ENCODE assay signal across 9 cellular contexts in the genomic region with DNA sequence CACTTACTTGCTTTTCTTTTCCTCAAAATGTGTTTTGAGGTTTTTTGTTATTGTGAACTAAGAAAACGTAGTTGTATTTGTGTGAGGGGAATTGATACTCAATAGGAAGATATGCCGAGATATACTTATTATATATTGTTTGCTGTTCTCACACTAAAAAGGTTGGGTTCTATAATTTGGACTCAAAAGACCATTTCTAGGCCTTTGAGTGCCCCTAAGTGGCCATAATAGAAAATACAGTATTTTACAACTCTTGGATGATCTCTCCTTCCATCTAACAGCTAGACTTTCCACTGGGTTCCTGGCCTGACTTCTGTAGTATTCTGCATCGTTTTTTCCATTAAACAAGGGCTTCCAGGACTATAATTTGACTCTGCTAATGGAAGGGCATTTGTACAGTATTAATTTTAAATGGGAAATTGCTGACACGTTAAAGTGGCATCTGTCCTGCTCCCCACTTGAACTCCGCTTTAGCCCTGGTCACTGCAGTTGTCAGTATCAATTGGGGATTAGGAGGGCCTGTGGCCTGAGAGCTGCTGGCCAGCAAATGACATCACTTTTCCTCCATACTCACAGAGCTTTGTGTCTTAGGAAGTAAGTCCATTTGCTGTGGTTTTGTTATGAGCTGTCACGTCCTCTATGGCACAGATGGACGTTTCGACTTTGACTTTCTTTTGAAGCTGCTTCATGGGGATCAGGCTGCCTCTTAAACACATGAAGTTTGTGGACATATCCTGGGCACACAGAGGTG.
DNase-seq lines count a peak whose midpoint lies in the region; ATAC-seq and TF ChIP-seq lines count a peak whose summit lies in the region.
"Had no signal": no experiment of that assay in that cellular context is flagged by ENCODE, and none has a peak within 500 bp of the region (broad histone marks: within the 10 kb centered on the region; RNA-seq: fewer than 3 reads in every experiment).

No MANE protein-coding gene starts in this region.

- H3K27me3 Mint-ChIP-seq in WTC11 (ENCODE audit: low read depth), result no peaks in the 10 kb centered on the region

- TF ChIP-seq CTCF in HCT116 (IDR thresholded peaks at IDR 0.05 in 2 of 3, conservative IDR thresholded peaks at IDR 0.05 in 1 of 3; ENCODE audit: borderline replicate concordance in 1 of 3, insufficient read depth in 1 of 3, low read depth in 2 of 3, low read length in 2 of 3), result peak in 2 of 3 experiments; percentile 12 to 34; a peak in 1 of 6 replicates
- no peak for TF ChIP-seq CTCF in WTC11 (IDR thresholded peaks at IDR 0.05)

- no peaks in the 10 kb centered on the region for H4K20me1 ChIP-seq in HCT116 (ENCODE audit: insufficient read depth)

- peak; percentile 70; the same call in 1 of the 2 replicates for ATAC-seq in HCT116
- ATAC-seq in WTC11, result peak; percentile 45
- ATAC-seq in GM19463 (IDR thresholded peaks at IDR 0.05; ENCODE audit: unreplicated experiment), result no peak

- H3K27me3 ChIP-seq in HCT116 (ENCODE audit: insufficient read depth, low read length), result 0 out of 2 replicates have a peak, but pooled peaks cover 11% of the 10 kb centered on the region

- DNase-seq in ELR (ENCODE audit: low read depth) (peak; percentile 41), HCT116 (ENCODE audit: low read depth, low spot score) (no peak), WTC11 (ENCODE audit: low spot score) (no peak), midbrain (lab: John Stamatoyannopoulos, UW) (peak; percentile 68), ureter (ENCODE audit: low spot score) (no peak), SW480 (ENCODE audit: low spot score) (no peak)
- no peak for DNase-seq in stimulated activated CD4-positive, alpha-beta T cell treated with anti-CD3 and anti-CD28 coated beads, Interleukin-15, amount 100 ng/mL, for 24 hours
- DNase-seq: stimulated activated CD8-positive, alpha-beta memory T cell treated with anti-CD3 and anti-CD28 coated beads, Interleukin-4, amount 100 ng/mL, for 48 hours had no signal

- RAD21 ChIA-PET in HCT116 (lab: Charles Lee; ENCODE audit: low non-redundant PET in 1 of 2, low total read pairs in 2 of 2, uncharacterized antibody in 2 of 2, unreplicated experiment in 2 of 2), result no interaction called here

- no peaks in the 10 kb centered on the region for H3K9me2 ChIP-seq in HCT116 (ENCODE audit: insufficient read depth)

- intact Hi-C loops in HCT116 (cut with micrococcal nuclease), result loop anchor here (10.0 kb wide), 1 partner anchor 1734 kb away; no protein-coding TSS in a partner anchor

- H3K4me1 ChIP-seq in HCT116 (ENCODE audit: control insufficient read depth in 1 of 2, insufficient read depth in 2 of 2, low read length in 2 of 2), result no peaks in the 10 kb centered on the region

- no peaks in the 10 kb centered on the region for H3K36me3 Mint-ChIP-seq in WTC11

- no peak overlapping the region for H3K4me3 Mint-ChIP-seq in WTC11

- no peak overlapping the region for H2AFZ ChIP-seq in HCT116 (ENCODE audit: low read depth, low read length, poor library complexity, severe bottlenecking)

- peaks cover 11% of the 10 kb centered on the region for H3K4me1 Mint-ChIP-seq in WTC11

- no peak overlapping the region for H3K4me2 ChIP-seq in HCT116 (ENCODE audit: low read length)

- POLR2A ChIA-PET in HCT116 (lab: Charles Lee), result no interaction called here
- POLR2A ChIA-PET in WTC11 (lab: Charles Lee), result interaction anchor here (0.8 kb wide), 1 partner anchor 257 kb away, joined by 3 read pairs; no protein-coding TSS in a partner anchor

- H3K27ac Mint-ChIP-seq in WTC11, result no peak overlapping the region

- H3K79me2 ChIP-seq in HCT116 (ENCODE audit: insufficient read depth, low read length), result no peaks in the 10 kb centered on the region

- no peaks in the 10 kb centered on the region for H3K9me3 Mint-ChIP-seq in WTC11

- no peak overlapping the region for H3K4me3 ChIP-seq in HCT116 (replicated peaks in 1 of 2; ENCODE audit: low read depth in 1 of 2, low read length in 2 of 2)

- no peak overlapping the region for H3K27ac ChIP-seq in HCT116 (ENCODE audit: low read depth, low read length)

- TF ChIP-seq POLR2A in HCT116 (IDR thresholded peaks at IDR 0.05; ENCODE audit: borderline replicate concordance, extremely low read depth, insufficient read depth, insufficient read length), result no peak

- H3K36me3 ChIP-seq in HCT116 (ENCODE audit: control insufficient read depth in 1 of 2, insufficient read depth in 2 of 2, low read length in 2 of 2), result no peaks in the 10 kb centered on the region

- H3K9me3 ChIP-seq in HCT116 (ENCODE audit: control insufficient read depth in 1 of 2, insufficient read depth in 1 of 2, low read depth in 1 of 2, low read length in 2 of 2), result no peaks in the 10 kb centered on the region

- TF ChIP-seq RAD21 in HCT116 (IDR thresholded peaks at IDR 0.05; ENCODE audit: low read depth), result peak; percentile 39; the same call in 1 of the 2 replicates

- CTCF ChIA-PET in HCT116 (lab: Charles Lee), result no interaction called here
- CTCF ChIA-PET in WTC11 (lab: Charles Lee), result interaction anchor here (0.7 to 1.2 kb wide), 3 partner anchors 11 to 124 kb away, joined by 3 read pairs; no protein-coding TSS in a partner anchor

- BruUV-seq in HCT116 (replicated peaks; lab: Mats Ljungman, UMichigan), result no TSS peak

- no peak overlapping the region for H3K9ac ChIP-seq in HCT116 (ENCODE audit: low read length)

TF ChIP-seq in HCT116, 20 proteins besides CTCF, POLR2A, EP300 and RAD21:
- no peak for TF ChIP-seq EGR1 (IDR thresholded peaks at IDR 0.05; ENCODE audit: low read depth)
- no peak for TF ChIP-seq EZH2 (IDR thresholded peaks at IDR 0.05)
- TF ChIP-seq CEBPB (IDR thresholded peaks at IDR 0.05; ENCODE audit: low read depth), result no peak
- TF ChIP-seq CBX3 (IDR thresholded peaks at IDR 0.05; ENCODE audit: low read depth), result no peak
- TF ChIP-seq, protein P1, sequence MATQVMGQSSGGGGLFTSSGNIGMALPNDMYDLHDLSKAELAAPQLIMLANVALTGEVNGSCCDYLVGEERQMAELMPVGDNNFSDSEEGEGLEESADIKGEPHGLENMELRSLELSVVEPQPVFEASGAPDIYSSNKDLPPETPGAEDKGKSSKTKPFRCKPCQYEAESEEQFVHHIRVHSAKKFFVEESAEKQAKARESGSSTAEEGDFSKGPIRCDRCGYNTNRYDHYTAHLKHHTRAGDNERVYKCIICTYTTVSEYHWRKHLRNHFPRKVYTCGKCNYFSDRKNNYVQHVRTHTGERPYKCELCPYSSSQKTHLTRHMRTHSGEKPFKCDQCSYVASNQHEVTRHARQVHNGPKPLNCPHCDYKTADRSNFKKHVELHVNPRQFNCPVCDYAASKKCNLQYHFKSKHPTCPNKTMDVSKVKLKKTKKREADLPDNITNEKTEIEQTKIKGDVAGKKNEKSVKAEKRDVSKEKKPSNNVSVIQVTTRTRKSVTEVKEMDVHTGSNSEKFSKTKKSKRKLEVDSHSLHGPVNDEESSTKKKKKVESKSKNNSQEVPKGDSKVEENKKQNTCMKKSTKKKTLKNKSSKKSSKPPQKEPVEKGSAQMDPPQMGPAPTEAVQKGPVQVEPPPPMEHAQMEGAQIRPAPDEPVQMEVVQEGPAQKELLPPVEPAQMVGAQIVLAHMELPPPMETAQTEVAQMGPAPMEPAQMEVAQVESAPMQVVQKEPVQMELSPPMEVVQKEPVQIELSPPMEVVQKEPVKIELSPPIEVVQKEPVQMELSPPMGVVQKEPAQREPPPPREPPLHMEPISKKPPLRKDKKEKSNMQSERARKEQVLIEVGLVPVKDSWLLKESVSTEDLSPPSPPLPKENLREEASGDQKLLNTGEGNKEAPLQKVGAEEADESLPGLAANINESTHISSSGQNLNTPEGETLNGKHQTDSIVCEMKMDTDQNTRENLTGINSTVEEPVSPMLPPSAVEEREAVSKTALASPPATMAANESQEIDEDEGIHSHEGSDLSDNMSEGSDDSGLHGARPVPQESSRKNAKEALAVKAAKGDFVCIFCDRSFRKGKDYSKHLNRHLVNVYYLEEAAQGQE (IDR thresholded peaks at IDR 0.05; ENCODE audit: low read depth), result no peak
- no peak for TF ChIP-seq ZFX (IDR thresholded peaks at IDR 0.05)
- no peak for TF ChIP-seq ELF1 (IDR thresholded peaks at IDR 0.05; ENCODE audit: borderline replicate concordance, low read depth)
- TF ChIP-seq JUND (IDR thresholded peaks at IDR 0.05), result no peak

TF ChIP-seq in WTC11, 78 proteins besides CTCF, POLR2A, EP300 and RAD21:
- TF ChIP-seq JAZF1 (CRISPR knock-in tag; IDR thresholded peaks at IDR 0.05) (no peak), TCF7 (CRISPR knock-in tag; IDR thresholded peaks at IDR 0.05; ENCODE audit: low read depth) (no peak), MXD4 (CRISPR knock-in tag; IDR thresholded peaks at IDR 0.05; ENCODE audit: borderline replicate concordance) (no peak)
- TF ChIP-seq, protein P2, sequence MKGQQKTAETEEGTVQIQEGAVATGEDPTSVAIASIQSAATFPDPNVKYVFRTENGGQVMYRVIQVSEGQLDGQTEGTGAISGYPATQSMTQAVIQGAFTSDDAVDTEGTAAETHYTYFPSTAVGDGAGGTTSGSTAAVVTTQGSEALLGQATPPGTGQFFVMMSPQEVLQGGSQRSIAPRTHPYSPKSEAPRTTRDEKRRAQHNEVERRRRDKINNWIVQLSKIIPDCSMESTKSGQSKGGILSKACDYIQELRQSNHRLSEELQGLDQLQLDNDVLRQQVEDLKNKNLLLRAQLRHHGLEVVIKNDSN (CRISPR knock-in tag; IDR thresholded peaks at IDR 0.05), result no peak

Comparison
In these comparisons a context has a peak if more than half of its experiments do, and no peak if none do; other contexts are left out.
1. DNase-seq: peak in ELR (single experiment) and midbrain (single experiment); none in HCT116 (single experiment), WTC11 (single experiment), ureter (single experiment), SW480 (single experiment) and stimulated activated CD4-positive, alpha-beta T cell treated with anti-CD3 and anti-CD28 coated beads, Interleukin-15, amount 100 ng/mL, for 24 hours (single experiment).